In genomic region chr14:104704252-104704651, GRCh38 we compare ENCODE assay signal across 30 cellular contexts.
"Had no signal": no experiment of that assay in that cellular context is flagged by ENCODE, and none has a peak within 500 bp of the region (broad histone marks: within the 10 kb centered on the region; RNA-seq: fewer than 3 reads in every experiment).

No MANE protein-coding gene starts in this region.

- DNase-seq: activated CD4-positive, alpha-beta memory T cell treated with anti-CD3 and anti-CD28 coated beads for 36 hours; activated CD4-positive, alpha-beta T cell treated with anti-CD3 and anti-CD28 coated beads for 36 hours; activated CD4-positive, alpha-beta T cell treated with anti-CD3 and anti-CD28 coated beads, Interleukin-2, amount 10 ng/mL, durations not matched to agents 24 days and 14 days; activated CD4-positive, CD25-positive, alpha-beta regulatory T cell; activated CD4-positive, CD25-positive, alpha-beta regulatory T cell treated with anti-CD3 and anti-CD28 coated beads, Interleukin-2, amount 50 U/mL, for 72 hours; activated CD8-positive, alpha-beta memory T cell treated with anti-CD3 and anti-CD28 coated beads, Interleukin-2, amount 10 ng/mL, durations not matched to agents 7 days and 5 days; activated CD8-positive, alpha-beta memory T cell treated with anti-CD3 and anti-CD28 coated beads, Interleukin-2, amount 50 U/mL, for 4 hours; activated CD8-positive, alpha-beta T cell treated with anti-CD3 and anti-CD28 coated beads, Interleukin-2, amount 10 ng/mL, durations not matched to agents 7 days and 5 days; activated effector memory CD4-positive, alpha-beta T cell treated with anti-CD3 and anti-CD28 coated beads, Interleukin-2, amount 50 U/mL, for 16 hours; activated naive CD4-positive, alpha-beta T cell treated with anti-CD3 and anti-CD28 coated beads, Interleukin-2, amount 10 ng/mL, durations not matched to agents 7 days and 5 days; activated T-cell treated with anti-CD3 and anti-CD28 coated beads, Interleukin-2, amount 50 U/mL, for 1 hour; activated T-cell treated with anti-CD3 and anti-CD28 coated beads, Interleukin-2, amount 50 U/mL, for 48 hours; amniotic stem cell; anterior cingulate cortex; brain microvascular endothelial cell; effector CD8-positive, alpha-beta T cell; erythroblast; foreskin keratinocyte; gastrocnemius medialis; glutamatergic neuron; heart left ventricle; T-helper 1 cell; T-helper 17 cell had no signal

- ATAC-seq: activated CD4-positive, alpha-beta T cell treated with anti-CD3 and anti-CD28 coated beads for 36 hours; activated CD8-positive, alpha-beta memory T cell treated with anti-CD3 and anti-CD28 coated beads, Interleukin-2, amount 10 ng/mL, durations not matched to agents 7 days and 5 days; activated CD8-positive, alpha-beta T cell treated with anti-CD3 and anti-CD28 coated beads, Interleukin-2, amount 10 ng/mL, durations not matched to agents 7 days and 5 days; foreskin keratinocyte; gastrocnemius medialis; heart left ventricle; T-helper 17 cell had no signal

- H3K9me3 ChIP-seq: esophagus muscularis mucosa, gastrocnemius medialis, heart left ventricle had no signal

- H3K27me3 Mint-ChIP-seq: activated CD4-positive, alpha-beta memory T cell treated with anti-CD3 and anti-CD28 coated beads for 36 hours; activated CD4-positive, alpha-beta T cell treated with anti-CD3 and anti-CD28 coated beads for 36 hours; activated CD4-positive, alpha-beta T cell treated with anti-CD3 and anti-CD28 coated beads, Interleukin-2, amount 10 ng/mL, durations not matched to agents 24 days and 14 days; activated CD8-positive, alpha-beta memory T cell treated with anti-CD3 and anti-CD28 coated beads, Interleukin-2, amount 10 ng/mL, durations not matched to agents 7 days and 5 days; activated naive CD4-positive, alpha-beta T cell treated with anti-CD3 and anti-CD28 coated beads, Interleukin-2, amount 10 ng/mL, durations not matched to agents 7 days and 5 days; activated naive CD8-positive, alpha-beta T cell; central memory CD8-positive, alpha-beta T cell; dendritic cell treated with granulocyte-macrophage colony-stimulating factor and Interleukin-4, amounts not matched to agents 40 ng/mL and 50 ng/mL, for 4 days; T-helper 17 cell had no signal

- H3K27ac ChIP-seq: brain microvascular endothelial cell, coronary artery, esophagus muscularis mucosa, foreskin keratinocyte, gastrocnemius medialis, heart left ventricle had no signal

- H3K36me3 Mint-ChIP-seq: activated naive CD8-positive, alpha-beta T cell had no signal

- H3K27ac Mint-ChIP-seq: activated CD4-positive, alpha-beta memory T cell treated with anti-CD3 and anti-CD28 coated beads for 36 hours; activated CD4-positive, alpha-beta T cell treated with anti-CD3 and anti-CD28 coated beads for 36 hours; activated CD4-positive, alpha-beta T cell treated with anti-CD3 and anti-CD28 coated beads, Interleukin-2, amount 10 ng/mL, durations not matched to agents 24 days and 14 days; activated CD8-positive, alpha-beta memory T cell treated with anti-CD3 and anti-CD28 coated beads, Interleukin-2, amount 10 ng/mL, durations not matched to agents 7 days and 5 days; activated CD8-positive, alpha-beta T cell treated with anti-CD3 and anti-CD28 coated beads, Interleukin-2, amount 10 ng/mL, durations not matched to agents 7 days and 5 days; activated naive CD4-positive, alpha-beta T cell treated with anti-CD3 and anti-CD28 coated beads, Interleukin-2, amount 10 ng/mL, durations not matched to agents 7 days and 5 days; activated naive CD8-positive, alpha-beta T cell; activated T-helper 1 cell treated with anti-CD3 and anti-CD28 coated beads, Interleukin-12 subunit alpha, Interleukin-12 subunit beta, Interleukin-2, Interleukin-4 antibody, amounts not matched to agents 30 ng/mL and 10 ng/mL and 1 ng/mL, durations not matched to agents 14 hours and 24 hours and 36 hours; activated T-helper 2 cell treated with anti-CD3 and anti-CD28 coated beads, Interferon-gamma antibody, Interleukin-2, Interleukin-4, amounts not matched to agents 10 μg/mL and 5 μg/mL and 100 μg/mL, durations not matched to agents 14 hours and 24 hours and 36 hours; dendritic cell treated with granulocyte-macrophage colony-stimulating factor and Interleukin-4, amounts not matched to agents 40 ng/mL and 50 ng/mL, for 4 days; T-helper 17 cell had no signal

- H3K9me3 Mint-ChIP-seq: activated CD4-positive, alpha-beta memory T cell treated with anti-CD3 and anti-CD28 coated beads for 36 hours; activated CD4-positive, alpha-beta T cell treated with anti-CD3 and anti-CD28 coated beads, Interleukin-2, amount 10 ng/mL, durations not matched to agents 24 days and 14 days; activated naive CD4-positive, alpha-beta T cell treated with anti-CD3 and anti-CD28 coated beads, Interleukin-2, amount 10 ng/mL, durations not matched to agents 7 days and 5 days; activated T-helper 1 cell treated with anti-CD3 and anti-CD28 coated beads, Interleukin-12 subunit alpha, Interleukin-12 subunit beta, Interleukin-2, Interleukin-4 antibody, amounts not matched to agents 30 ng/mL and 10 ng/mL and 1 ng/mL, durations not matched to agents 14 hours and 24 hours and 36 hours; activated T-helper 2 cell treated with anti-CD3 and anti-CD28 coated beads, Interferon-gamma antibody, Interleukin-2, Interleukin-4, amounts not matched to agents 10 μg/mL and 5 μg/mL and 100 μg/mL, durations not matched to agents 14 hours and 24 hours and 36 hours; central memory CD8-positive, alpha-beta T cell; dendritic cell treated with granulocyte-macrophage colony-stimulating factor and Interleukin-4, amounts not matched to agents 40 ng/mL and 50 ng/mL, for 4 days had no signal

- H3K4me3 ChIP-seq: coronary artery, esophagus muscularis mucosa, gastrocnemius medialis, heart left ventricle had no signal

- H3K4me3 Mint-ChIP-seq: activated CD4-positive, alpha-beta memory T cell treated with anti-CD3 and anti-CD28 coated beads for 36 hours; activated CD4-positive, alpha-beta T cell treated with anti-CD3 and anti-CD28 coated beads for 36 hours; activated CD4-positive, alpha-beta T cell treated with anti-CD3 and anti-CD28 coated beads, Interleukin-2, amount 10 ng/mL, durations not matched to agents 24 days and 14 days; activated CD8-positive, alpha-beta memory T cell treated with anti-CD3 and anti-CD28 coated beads, Interleukin-2, amount 10 ng/mL, durations not matched to agents 7 days and 5 days; activated CD8-positive, alpha-beta T cell treated with anti-CD3 and anti-CD28 coated beads, Interleukin-2, amount 10 ng/mL, durations not matched to agents 7 days and 5 days; activated naive CD4-positive, alpha-beta T cell treated with anti-CD3 and anti-CD28 coated beads, Interleukin-2, amount 10 ng/mL, durations not matched to agents 7 days and 5 days; activated naive CD8-positive, alpha-beta T cell; activated T-helper 1 cell treated with anti-CD3 and anti-CD28 coated beads, Interleukin-12 subunit alpha, Interleukin-12 subunit beta, Interleukin-2, Interleukin-4 antibody, amounts not matched to agents 30 ng/mL and 10 ng/mL and 1 ng/mL, durations not matched to agents 14 hours and 24 hours and 36 hours; central memory CD8-positive, alpha-beta T cell; dendritic cell treated with granulocyte-macrophage colony-stimulating factor and Interleukin-4, amounts not matched to agents 40 ng/mL and 50 ng/mL, for 4 days; T-helper 17 cell had no signal

- H3K27me3 ChIP-seq: brain microvascular endothelial cell, esophagus muscularis mucosa, foreskin keratinocyte, gastrocnemius medialis, heart left ventricle had no signal

- H3K4me1 Mint-ChIP-seq: activated CD8-positive, alpha-beta memory T cell treated with anti-CD3 and anti-CD28 coated beads, Interleukin-2, amount 10 ng/mL, durations not matched to agents 7 days and 5 days had no signal

- H3K4me1 ChIP-seq: foreskin keratinocyte had no signal
